ENCODE assay signal across 22 cellular contexts in genomic region chr3:192169332-192169915, GRCh38.
DNase-seq lines count a peak whose midpoint lies in the region; ATAC-seq and TF ChIP-seq lines count a peak whose summit lies in the region.
"Had no signal": no experiment of that assay in that cellular context is flagged by ENCODE, and none has a peak within 500 bp of the region (broad histone marks: within the 10 kb centered on the region; RNA-seq: fewer than 3 reads in every experiment).

No MANE protein-coding gene starts in this region.

- no peaks in the 10 kb centered on the region for H4K20me1 ChIP-seq in IMR-90 (ENCODE audit: insufficient read depth, low read length)
- H4K20me1 ChIP-seq: BLaER1 treated with 17β-estradiol and CSF1 and Interleukin-3, amounts not matched to agents 10 nM and 100 nM had no signal

- intact Hi-C loops in IMR-90 (cut with micrococcal nuclease), result no loop called here

- no peak for ATAC-seq in IMR-90 (ENCODE audit: low read depth)
- ATAC-seq: activated CD4-positive, alpha-beta T cell treated with anti-CD3 and anti-CD28 coated beads for 36 hours; activated T-cell treated with anti-CD3 and anti-CD28 coated beads, Interleukin-2, amount 50 U/mL, for 72 hours had no signal

- H3K4me1 ChIP-seq in IMR-90 (ENCODE audit: control insufficient read depth, insufficient read depth, low read length), result no peaks in the 10 kb centered on the region
- H3K4me1 ChIP-seq in mesenchymal stem cell (ENCODE audit: control insufficient read depth, insufficient read depth, low read depth, low read length), result no peaks in the 10 kb centered on the region
- H3K4me1 ChIP-seq: ascending aorta had no signal

- peaks cover 11% of the 10 kb centered on the region for H3K9me3 ChIP-seq in IMR-90 (ENCODE audit: control insufficient read depth, insufficient read depth, low read length)
- H3K9me3 ChIP-seq in mesenchymal stem cell (ENCODE audit: control insufficient read depth, low read length), result no peaks in the 10 kb centered on the region
- H3K9me3 ChIP-seq: ascending aorta; BLaER1 treated with 17β-estradiol and CSF1 and Interleukin-3, amounts not matched to agents 10 nM and 100 nM had no signal

- H3K14ac ChIP-seq in IMR-90 (replicated peaks; ENCODE audit: low read depth, low read length) (no peak overlapping the region), mesenchymal stem cell (ENCODE audit: low read length in 2 of 2) (peak overlapping the region in 1 of 2 experiments; percentile 60)

- H3K79me1 ChIP-seq in IMR-90 (ENCODE audit: low read depth in 1 of 2, low read length in 2 of 2), result no peaks in the 10 kb centered on the region
- H3K79me1 ChIP-seq in mesenchymal stem cell (replicated peaks; ENCODE audit: low read length, poor library complexity, severe bottlenecking), result no peaks in the 10 kb centered on the region

- no peak overlapping the region for H2BK15ac ChIP-seq in IMR-90 (ENCODE audit: low read depth, low read length)
- H2BK15ac ChIP-seq in mesenchymal stem cell (ENCODE audit: low read depth, poor library complexity, severe bottlenecking), result no peak overlapping the region

- dilution Hi-C loops in IMR-90 (cut with HindIII; ENCODE audit: low sequenced_read_pairs, unreplicated experiment), result no loop called here

- DNase-seq in ACHN, result peak; percentile 23
- DNase-seq in IMR-90, result no peak
- peak; percentile 75 for DNase-seq in astrocyte of the spinal cord (ENCODE audit: low read depth, low spot score)
- peak; percentile 52 for DNase-seq in kidney tubule cell (ENCODE audit: low spot score)
- DNase-seq in endothelial cell (ENCODE audit: low spot score), result no peak
- DNase-seq in mesenchymal stem cell, result no peak
- no peak for DNase-seq in HCEC 1CT
- DNase-seq in activated CD4-positive, alpha-beta T cell treated with anti-CD3 and anti-CD28 coated beads, Interleukin-2, amount 50 U/mL, for 48 hours, result no peak
- DNase-seq: activated CD4-positive, alpha-beta T cell treated with anti-CD3 and anti-CD28 coated beads for 36 hours; activated naive CD4-positive, alpha-beta T cell treated with anti-CD3 and anti-CD28 coated beads, Interleukin-2, amount 50 U/mL, for 16 hours; activated T-cell treated with anti-CD3 and anti-CD28 coated beads, Interleukin-2, amount 50 U/mL, for 72 hours; endodermal cell; foreskin fibroblast; hippocampal formation; KG1; MV-4-11; NCI-H187 treated with DMSO at 0.1 percent for 48 hours; NK-92 treated with Interleukin-12 subunit alpha and Interleukin-12 subunit beta, amount 100 ng/mL, for 24 hours; retina; stimulated activated CD8-positive, alpha-beta memory T cell treated with anti-CD3 and anti-CD28 coated beads, Interleukin-4, amount 100 ng/mL, for 48 hours had no signal

- H3K27ac ChIP-seq in IMR-90 (ENCODE audit: insufficient read depth, low read length), result no peak overlapping the region
- H3K27ac ChIP-seq in mesenchymal stem cell (ENCODE audit: low read length, poor library complexity, severe bottlenecking), result no peak overlapping the region
- H3K27ac ChIP-seq: ascending aorta; BLaER1 treated with 17β-estradiol and CSF1 and Interleukin-3, amounts not matched to agents 10 nM and 100 nM had no signal

- H4K5ac ChIP-seq in IMR-90 (ENCODE audit: low read depth, low read length), result no peak overlapping the region

- no peaks in the 10 kb centered on the region for H3K9me3 Mint-ChIP-seq in endothelial cell (ENCODE audit: unreplicated experiment)
- H3K9me3 Mint-ChIP-seq: activated T-cell treated with anti-CD3 and anti-CD28 coated beads, Interleukin-2, amount 50 U/mL, for 72 hours; endodermal cell had no signal

- no peak overlapping the region for H3K4me3 Mint-ChIP-seq in endothelial cell (ENCODE audit: unreplicated experiment)
- H3K4me3 Mint-ChIP-seq: activated CD4-positive, alpha-beta T cell treated with anti-CD3 and anti-CD28 coated beads for 36 hours; activated T-cell treated with anti-CD3 and anti-CD28 coated beads, Interleukin-2, amount 50 U/mL, for 72 hours; endodermal cell had no signal

- no peak overlapping the region for H4K8ac ChIP-seq in IMR-90 (ENCODE audit: low read depth in 2 of 2, low read length in 2 of 2)
- no peak overlapping the region for H4K8ac ChIP-seq in mesenchymal stem cell (ENCODE audit: low read length)

- no peak overlapping the region for H2BK12ac ChIP-seq in mesenchymal stem cell (ENCODE audit: low read length in 2 of 2)

- H3K36me3 ChIP-seq in IMR-90 (ENCODE audit: control insufficient read depth, insufficient read depth, low read length), result no peaks in the 10 kb centered on the region
- H3K36me3 ChIP-seq in mesenchymal stem cell (ENCODE audit: control insufficient read depth in 1 of 2, insufficient read depth in 2 of 2, low read depth in 1 of 2, low read length in 2 of 2), result no peaks in the 10 kb centered on the region
- H3K36me3 ChIP-seq: ascending aorta; BLaER1 treated with 17β-estradiol and CSF1 and Interleukin-3, amounts not matched to agents 10 nM and 100 nM had no signal

- no TSS peak for BruUV-seq in IMR-90 (replicated peaks; lab: Mats Ljungman, UMichigan)

- POLR2A ChIA-PET in IMR-90 (lab: Charles Lee; ENCODE audit: unreplicated experiment), result no interaction called here

- no peaks in the 10 kb centered on the region for H3K27me3 Mint-ChIP-seq in endothelial cell (ENCODE audit: unreplicated experiment)
- H3K27me3 Mint-ChIP-seq: activated CD4-positive, alpha-beta T cell treated with anti-CD3 and anti-CD28 coated beads for 36 hours had no signal

- WGBS in IMR-90 (ENCODE audit: extremely low coverage in 2 of 2, insufficient read length in 1 of 2), 2 experiments, result no CpG with 5 or more reads among the region's 4 CpGs
- 87% methylated on average over 4 of the region's 4 CpGs for whole genome bisulfite sequencing in mesenchymal stem cell

- H3K4me3 ChIP-seq in IMR-90 (ENCODE audit: insufficient read depth, low read depth, low read length), result no peak overlapping the region
- no peak overlapping the region for H3K4me3 ChIP-seq in astrocyte of the spinal cord (ENCODE audit: low read depth, low read length)
- no peak overlapping the region for H3K4me3 ChIP-seq in mesenchymal stem cell (ENCODE audit: insufficient read depth in 1 of 2, low read depth in 1 of 2, low read length in 2 of 2)
- H3K4me3 ChIP-seq: ascending aorta; BLaER1 treated with 17β-estradiol and CSF1 and Interleukin-3, amounts not matched to agents 10 nM and 100 nM had no signal

- H2BK120ac ChIP-seq in IMR-90 (ENCODE audit: low read depth, low read length) (no peak overlapping the region), mesenchymal stem cell (ENCODE audit: low read depth, low read length) (no peak overlapping the region)

- H2BK5ac ChIP-seq in IMR-90 (ENCODE audit: low read depth, low read length, poor library complexity, severe bottlenecking) (no peak overlapping the region), mesenchymal stem cell (ENCODE audit: low read depth, low read length, poor library complexity, severe bottlenecking) (no peak overlapping the region)

- H3K27me3 ChIP-seq in IMR-90 (ENCODE audit: control insufficient read depth, insufficient read depth, low read length) (no peaks in the 10 kb centered on the region), mesenchymal stem cell (ENCODE audit: control insufficient read depth in 1 of 2, insufficient read depth in 1 of 2, low read length in 2 of 2) (no peaks in the 10 kb centered on the region)
- H3K27me3 ChIP-seq: ascending aorta; BLaER1 treated with 17β-estradiol and CSF1 and Interleukin-3, amounts not matched to agents 10 nM and 100 nM had no signal

- CTCF ChIA-PET in IMR-90 (lab: Yijun Ruan, JAX), result no interaction called here

- in situ Hi-C loops in ACHN (cut with HindIII; ENCODE audit: low pct_ligation_motif_present, low pct_unique_long_range_greater_than_20kb, low sequenced_read_pairs), result no loop called here
- in situ Hi-C loops in IMR-90 (cut with MboI; ENCODE audit: low sequenced_read_pairs), result no loop called here
- in situ Hi-C loops in astrocyte of the spinal cord (cut with HindIII; ENCODE audit: low sequenced_read_pairs), result no loop called here

- no peaks in the 10 kb centered on the region for H3K9me1 ChIP-seq in IMR-90 (ENCODE audit: insufficient read depth, low read length)

- no peak overlapping the region for H3K56ac ChIP-seq in IMR-90 (ENCODE audit: extremely low read depth, insufficient read depth, low read length)

- no peak for TF ChIP-seq CTCF in IMR-90 (conservative IDR thresholded peaks at IDR 0.05; ENCODE audit: low read depth, low read length)
- TF ChIP-seq CTCF in astrocyte of the spinal cord (IDR thresholded peaks at IDR 0.05; ENCODE audit: low read depth, low read length), result no peak
- TF ChIP-seq CTCF in endothelial cell (IDR thresholded peaks at IDR 0.05; ENCODE audit: unreplicated experiment), result no peak

- H3K18ac ChIP-seq in IMR-90 (ENCODE audit: low read depth, low read length) (no peak overlapping the region), mesenchymal stem cell (ENCODE audit: low read depth in 1 of 2, low read length in 2 of 2) (no peak overlapping the region)

- H3K23ac ChIP-seq in IMR-90 (ENCODE audit: low read depth, low read length) (no peak overlapping the region), mesenchymal stem cell (ENCODE audit: low read length in 2 of 2) (no peak overlapping the region)

- no peak overlapping the region for H3K4ac ChIP-seq in IMR-90 (ENCODE audit: low read depth, low read length)
- H3K4ac ChIP-seq in mesenchymal stem cell (ENCODE audit: low read depth in 1 of 2, low read length in 2 of 2), result no peak overlapping the region

- H4K91ac ChIP-seq in IMR-90 (ENCODE audit: insufficient read depth, low read depth, low read length) (no peak overlapping the region), mesenchymal stem cell (ENCODE audit: low read length) (no peak overlapping the region)

- peak overlapping the region; percentile 15 for H2AK9ac ChIP-seq in IMR-90 (replicated peaks; ENCODE audit: low read depth, low read length, poor library complexity)

- H3K9ac ChIP-seq in IMR-90 (ENCODE audit: low read depth, low read length) (no peak overlapping the region), mesenchymal stem cell (ENCODE audit: low read length) (no peak overlapping the region)
- H3K9ac ChIP-seq: BLaER1 treated with 17β-estradiol and CSF1 and Interleukin-3, amounts not matched to agents 10 nM and 100 nM had no signal

- H3K4me2 ChIP-seq in IMR-90 (ENCODE audit: low read depth, low read length) (no peak overlapping the region), mesenchymal stem cell (ENCODE audit: low read length, poor library complexity, severe bottlenecking) (no peak overlapping the region)

- H2BK20ac ChIP-seq in IMR-90 (ENCODE audit: low read depth, low read length), result no peak overlapping the region

- TF ChIP-seq RAD21 in IMR-90 (IDR thresholded peaks at IDR 0.05; ENCODE audit: low read length), result no peak

- H2AK5ac ChIP-seq in IMR-90 (ENCODE audit: low read depth, low read length) (no peak overlapping the region), mesenchymal stem cell (ENCODE audit: low read length, severe bottlenecking) (no peak overlapping the region)

- no peak overlapping the region for H3K27ac Mint-ChIP-seq in endothelial cell (ENCODE audit: unreplicated experiment)
- H3K27ac Mint-ChIP-seq: activated CD4-positive, alpha-beta T cell treated with anti-CD3 and anti-CD28 coated beads for 36 hours; activated T-cell treated with anti-CD3 and anti-CD28 coated beads, Interleukin-2, amount 50 U/mL, for 72 hours had no signal

- H2AFZ ChIP-seq in IMR-90 (replicated peaks; ENCODE audit: low read length, poor library complexity) (no peak overlapping the region), mesenchymal stem cell (ENCODE audit: low read depth, low read length) (no peak overlapping the region)

- no peak for TF ChIP-seq POLR2A in IMR-90 (IDR thresholded peaks at IDR 0.05; ENCODE audit: low read depth, low read length)

- no peaks in the 10 kb centered on the region for H3K36me3 Mint-ChIP-seq in endothelial cell (ENCODE audit: low read depth, unreplicated experiment)

- H3K4me1 Mint-ChIP-seq in endothelial cell (ENCODE audit: unreplicated experiment), result peaks cover 26% of the 10 kb centered on the region
- H3K4me1 Mint-ChIP-seq: activated CD4-positive, alpha-beta T cell treated with anti-CD3 and anti-CD28 coated beads for 36 hours had no signal

Comparison
In these comparisons a context has a peak if more than half of its experiments do, and no peak if none do; other contexts are left out.
1. DNase-seq: peak in ACHN (single experiment), astrocyte of the spinal cord (single experiment) and kidney tubule cell (single experiment); none in IMR-90 (single experiment), endothelial cell (single experiment), mesenchymal stem cell (single experiment), HCEC 1CT (single experiment) and activated CD4-positive, alpha-beta T cell treated with anti-CD3 and anti-CD28 coated beads, Interleukin-2, amount 50 U/mL, for 48 hours (0 of 2).